Comparison of ENCODE assay signal across 10 cellular contexts in the genomic region with DNA sequence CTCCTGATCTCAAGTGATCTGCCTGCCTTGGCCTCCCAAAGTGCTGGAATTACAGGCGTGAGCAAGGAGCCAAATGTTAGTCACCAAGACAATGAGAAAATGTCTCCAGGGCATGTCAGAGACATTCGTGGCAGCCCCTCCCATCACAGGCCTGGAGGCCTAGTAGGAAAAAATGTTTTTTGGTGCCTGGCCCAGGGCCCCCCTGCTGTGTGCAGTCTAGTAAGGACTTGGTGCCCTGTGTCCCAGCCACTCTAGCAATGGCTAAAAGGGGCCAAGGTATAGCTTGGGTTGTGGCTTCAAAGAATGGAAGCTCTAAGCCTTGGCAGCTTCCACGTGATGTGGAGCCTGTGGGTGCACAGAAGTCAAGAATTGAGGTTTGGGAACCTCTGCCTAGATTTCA. TPM values are rescaled to one million over a fixed set of nuclear protein-coding genes. Genes with fewer than 3 reads are reported as not detected.
"Had no signal": no experiment of that assay in that cellular context is flagged by ENCODE, and none has a peak within 500 bp of the region (broad histone marks: within the 10 kb centered on the region; RNA-seq: fewer than 3 reads in every experiment).

No MANE protein-coding gene starts in this region.

- H3K9ac ChIP-seq: GM23248, KMS-11 had no signal

- H3K27ac ChIP-seq: GM23248, KMS-11 had no signal

- H2AFZ ChIP-seq: GM23248 had no signal

- DNase-seq: GM23248, GOT3, H9, HCEC 1CT, HFFc6, IMR-90, KBM-7 had no signal

- H3K4me2 ChIP-seq: KMS-11 had no signal

- H3K4me3 ChIP-seq: GM23248 had no signal

- FAIRE-seq: H54, HTR-8/SVneo had no signal

RNA-seq across cellular contexts. Expression of a gene that starts 36.4 kb away (rescaled TPM):
- total RNA-seq: H9 had no signal
